8 cellular contexts compared by ENCODE assay signal in genomic region chr3:55488398-55489055, GRCh38. TPM values are rescaled to one million over a fixed set of nuclear protein-coding genes. Genes with fewer than 3 reads are reported as not detected.
DNase-seq lines count a peak whose midpoint lies in the region; ATAC-seq and TF ChIP-seq lines count a peak whose summit lies in the region.

No MANE protein-coding gene starts in this region.

- CTCF ChIA-PET in BJ (lab: Yijun Ruan, JAX): interaction anchor here (1.1 to 1.8 kb wide), 4 partner anchors 133 to 233 kb away, joined by 3 to 13 read pairs (median 6); no protein-coding TSS in a partner anchor
- CTCF ChIA-PET in activated B cell treated with CpG ODN at 0.5 μM for 24 hours (lab: Charles Lee): no interaction called here

- no peaks in the 10 kb centered on the region for H3K27me3 ChIP-seq in BJ (ENCODE audit: control insufficient read depth, insufficient read depth, low read length)

- peaks cover 34% of the 10 kb centered on the region for H3K4me1 Mint-ChIP-seq in activated B cell treated with CpG ODN at 0.5 μM for 24 hours
- H3K4me1 Mint-ChIP-seq in neural crest cell: peaks cover 51% of the 10 kb centered on the region

- peaks cover 5% of the 10 kb centered on the region for H3K36me3 ChIP-seq in BJ (ENCODE audit: control insufficient read depth, insufficient read depth, low read length)

- H3K27ac Mint-ChIP-seq in activated B cell treated with CpG ODN at 0.5 μM for 24 hours: no peak overlapping the region
- no peak overlapping the region for H3K27ac Mint-ChIP-seq in neural crest cell (ENCODE audit: unreplicated experiment)

- DNase-seq in BJ (ENCODE audit: low read depth) (no peak), GOT3 (lab: John Stamatoyannopoulos, UW) (peak; percentile 12), activated B cell treated with CpG ODN at 0.5 μM for 24 hours (no peak), foreskin fibroblast (peak; percentile 74 to 90), neural crest cell (ENCODE audit: low read depth, low spot score) (peak; percentile 58), NCI-H146 (lab: John Stamatoyannopoulos, UW) (no peak), DMS79 treated with DMSO at 0.1 percent for 48 hours (lab: John Stamatoyannopoulos, UW) (no peak)

- TF ChIP-seq CTCF in BJ (IDR thresholded peaks at IDR 0.05; ENCODE audit: insufficient read depth, low read depth, low read length): 0 out of 2 replicates have a peak, but pooled peaks have one; percentile 14
- TF ChIP-seq CTCF in activated B cell treated with CpG ODN at 0.5 μM for 24 hours (IDR thresholded peaks at IDR 0.05): no peak
- TF ChIP-seq CTCF in foreskin fibroblast (IDR thresholded peaks at IDR 0.05; ENCODE audit: low read depth, low read length): peak; percentile 2
- TF ChIP-seq CTCF in neural crest cell (conservative IDR thresholded peaks at IDR 0.05): no peak

- H3K4me3 Mint-ChIP-seq in activated B cell treated with CpG ODN at 0.5 μM for 24 hours: peak overlapping the region; percentile 67
- peak overlapping the region; percentile 93 for H3K4me3 Mint-ChIP-seq in neural crest cell

- peak overlapping the region; percentile 68 for H3K4me3 ChIP-seq in BJ (ENCODE audit: low read depth, low read length)
- H3K4me3 ChIP-seq in foreskin fibroblast (ENCODE audit: low read depth in 1 of 2, low read length in 2 of 2): peak overlapping the region; percentile 73 to 86

- ATAC-seq in activated B cell treated with CpG ODN at 0.5 μM for 24 hours (ENCODE audit: low read depth) (no peak), HG02981 (IDR thresholded peaks at IDR 0.05; ENCODE audit: unreplicated experiment) (no peak)

- intact Hi-C loops in activated B cell treated with CpG ODN at 0.5 μM for 24 hours (cut with micrococcal nuclease): loop anchor here (5.0 kb wide), 1 partner anchor 1004 kb away; no protein-coding TSS in a partner anchor

- no peaks in the 10 kb centered on the region for H3K9me3 Mint-ChIP-seq in activated B cell treated with CpG ODN at 0.5 μM for 24 hours
- H3K9me3 Mint-ChIP-seq in neural crest cell: no peaks in the 10 kb centered on the region

- H3K27me3 Mint-ChIP-seq in activated B cell treated with CpG ODN at 0.5 μM for 24 hours (peaks cover 62% of the 10 kb centered on the region), neural crest cell (ENCODE audit: low read depth) (peaks cover 95% of the 10 kb centered on the region)

- H3K36me3 Mint-ChIP-seq in activated B cell treated with CpG ODN at 0.5 μM for 24 hours (ENCODE audit: low read depth) (no peaks in the 10 kb centered on the region), neural crest cell (ENCODE audit: low read depth) (no peaks in the 10 kb centered on the region)

- POLR2A ChIA-PET in BJ (lab: Charles Lee) (interaction anchor here (0.6 to 1.2 kb wide), 5 partner anchors 110 to 1053 kb away, joined by 3 to 11 read pairs (median 3); no protein-coding TSS in a partner anchor), activated B cell treated with CpG ODN at 0.5 μM for 24 hours (lab: Charles Lee) (no interaction called here)

RNA-seq across cellular contexts. Expression of gene WNT5A, which starts 1.4 kb away (rescaled TPM):
- 619 and 627 TPM in 2 replicates for polyA plus RNA-seq in BJ (2011; rRNA removed)
- 678 and 907 TPM in 2 replicates for polyA minus RNA-seq in BJ (2011; rRNA and poly(A)+ RNA removed)
- total RNA-seq in activated B cell treated with CpG ODN at 0.5 μM for 24 hours (not detected in 2 replicates), neural crest cell (14.4 and 14.7 TPM in 2 replicates)

Comparison
In these comparisons a context has a peak if more than half of its experiments do, and no peak if none do; other contexts are left out.
1. DNase-seq: peak in GOT3 (single experiment), foreskin fibroblast (2 of 2) and neural crest cell (single experiment); none in BJ (single experiment), activated B cell treated with CpG ODN at 0.5 μM for 24 hours (single experiment), NCI-H146 (single experiment) and DMS79 treated with DMSO at 0.1 percent for 48 hours (single experiment).
2. CTCF ChIP-seq: peak in BJ (single experiment) and foreskin fibroblast (single experiment); none in activated B cell treated with CpG ODN at 0.5 μM for 24 hours (single experiment) and neural crest cell (single experiment).
3. RNA of gene WNT5A, which starts 1.4 kb away (total RNA-seq): 14.4 to 14.7 TPM in neural crest cell; not detected in activated B cell treated with CpG ODN at 0.5 μM for 24 hours; every median in the first group is over 10 times any median in the second.